ENCODE assay signal across 39 cellular contexts in genomic region chr13:26934096-26934495, GRCh38.
"Had no signal": no experiment of that assay in that cellular context is flagged by ENCODE, and none has a peak within 500 bp of the region (broad histone marks: within the 10 kb centered on the region; RNA-seq: fewer than 3 reads in every experiment).

No MANE protein-coding gene starts in this region.

- H3K4me3 ChIP-seq: adrenal gland, ascending aorta, body of pancreas, breast epithelium, cardiac muscle cell had no signal

- ATAC-seq: activated naive CD4-positive, alpha-beta T cell treated with anti-CD3 and anti-CD28 coated beads, Interleukin-2, amount 50 U/mL, for 72 hours; activated naive CD8-positive, alpha-beta T cell treated with anti-CD3 and anti-CD28 coated beads, Interleukin-2, amount 50 U/mL, for 24 hours; activated T-cell treated with anti-CD3 and anti-CD28 coated beads, Interleukin-2, amount 50 U/mL, for 4 hours; activated T-cell treated with anti-CD3 and anti-CD28 coated beads, Interleukin-2, amount 50 U/mL, for 72 hours; activated T-helper 17 cell treated with anti-CD3 and anti-CD28 coated beads, Interleukin-2, amount 50 U/mL, for 72 hours; body of pancreas had no signal

- H3K4me1 Mint-ChIP-seq: activated naive CD4-positive, alpha-beta T cell treated with anti-CD3 and anti-CD28 coated beads, Interleukin-2, amount 10 ng/mL, durations not matched to agents 7 days and 5 days; activated naive CD4-positive, alpha-beta T cell treated with anti-CD3 and anti-CD28 coated beads, Interleukin-2, amount 50 U/mL, for 24 hours; activated naive CD8-positive, alpha-beta T cell treated with anti-CD3 and anti-CD28 coated beads for 36 hours; activated naive CD8-positive, alpha-beta T cell treated with anti-CD3 and anti-CD28 coated beads, Interleukin-2, amount 10 ng/mL, durations not matched to agents 7 days and 5 days; activated naive CD8-positive, alpha-beta T cell treated with anti-CD3 and anti-CD28 coated beads, Interleukin-2, amount 50 U/mL, for 24 hours; activated T-helper 17 cell treated with anti-CD3 and anti-CD28 coated beads, Interleukin-2, amount 50 U/mL, for 72 hours; central memory CD8-positive, alpha-beta T cell had no signal

- H3K27me3 Mint-ChIP-seq: activated naive CD8-positive, alpha-beta T cell treated with anti-CD3 and anti-CD28 coated beads for 36 hours; activated T-helper 17 cell treated with anti-CD3 and anti-CD28 coated beads, Interleukin-2, amount 50 U/mL, for 72 hours; central memory CD8-positive, alpha-beta T cell had no signal

- H3K27ac Mint-ChIP-seq: activated naive CD4-positive, alpha-beta T cell treated with anti-CD3 and anti-CD28 coated beads for 36 hours; activated naive CD4-positive, alpha-beta T cell treated with anti-CD3 and anti-CD28 coated beads, Interleukin-2, amount 10 ng/mL, durations not matched to agents 7 days and 5 days; activated naive CD4-positive, alpha-beta T cell treated with anti-CD3 and anti-CD28 coated beads, Interleukin-2, amount 50 U/mL, for 24 hours; activated naive CD4-positive, alpha-beta T cell treated with anti-CD3 and anti-CD28 coated beads, Interleukin-2, amount 50 U/mL, for 72 hours; activated naive CD8-positive, alpha-beta T cell; activated naive CD8-positive, alpha-beta T cell treated with anti-CD3 and anti-CD28 coated beads for 36 hours; activated naive CD8-positive, alpha-beta T cell treated with anti-CD3 and anti-CD28 coated beads, Interleukin-2, amount 10 ng/mL, durations not matched to agents 7 days and 5 days; activated naive CD8-positive, alpha-beta T cell treated with anti-CD3 and anti-CD28 coated beads, Interleukin-2, amount 50 U/mL, for 24 hours; activated T-cell treated with anti-CD3 and anti-CD28 coated beads, Interleukin-2, amount 50 U/mL, for 24 hours; activated T-cell treated with anti-CD3 and anti-CD28 coated beads, Interleukin-2, amount 50 U/mL, for 72 hours; activated T-helper 1 cell treated with anti-CD3 and anti-CD28 coated beads, Interleukin-12 subunit alpha, Interleukin-12 subunit beta, Interleukin-2, Interleukin-4 antibody, amounts not matched to agents 30 ng/mL and 10 ng/mL and 1 ng/mL, durations not matched to agents 14 hours and 24 hours and 36 hours; activated T-helper 17 cell treated with anti-CD3 and anti-CD28 coated beads, Interleukin-2, amount 50 U/mL, for 72 hours; activated T-helper 2 cell treated with anti-CD3 and anti-CD28 coated beads, Interferon-gamma antibody, Interleukin-2, Interleukin-4, amounts not matched to agents 10 μg/mL and 5 μg/mL and 100 μg/mL, durations not matched to agents 14 hours and 24 hours and 36 hours; brain had no signal

- H3K9me3 ChIP-seq: adrenal gland, ascending aorta, body of pancreas, breast epithelium had no signal

- H3K27ac ChIP-seq: adrenal gland, ascending aorta, body of pancreas, brain microvascular endothelial cell, breast epithelium, cardiac muscle cell had no signal

- H3K27me3 ChIP-seq: adrenal gland, ascending aorta, body of pancreas, brain microvascular endothelial cell had no signal

- H3K36me3 Mint-ChIP-seq: activated naive CD4-positive, alpha-beta T cell treated with anti-CD3 and anti-CD28 coated beads, Interleukin-2, amount 10 ng/mL, durations not matched to agents 7 days and 5 days; activated naive CD4-positive, alpha-beta T cell treated with anti-CD3 and anti-CD28 coated beads, Interleukin-2, amount 50 U/mL, for 24 hours; activated naive CD4-positive, alpha-beta T cell treated with anti-CD3 and anti-CD28 coated beads, Interleukin-2, amount 50 U/mL, for 72 hours; activated naive CD8-positive, alpha-beta T cell; activated naive CD8-positive, alpha-beta T cell treated with anti-CD3 and anti-CD28 coated beads for 36 hours; activated naive CD8-positive, alpha-beta T cell treated with anti-CD3 and anti-CD28 coated beads, Interleukin-2, amount 10 ng/mL, durations not matched to agents 7 days and 5 days; brain had no signal

- H3K4me3 Mint-ChIP-seq: activated naive CD4-positive, alpha-beta T cell treated with anti-CD3 and anti-CD28 coated beads for 36 hours; activated naive CD4-positive, alpha-beta T cell treated with anti-CD3 and anti-CD28 coated beads, Interleukin-2, amount 10 ng/mL, durations not matched to agents 7 days and 5 days; activated naive CD4-positive, alpha-beta T cell treated with anti-CD3 and anti-CD28 coated beads, Interleukin-2, amount 50 U/mL, for 24 hours; activated naive CD8-positive, alpha-beta T cell; activated naive CD8-positive, alpha-beta T cell treated with anti-CD3 and anti-CD28 coated beads for 36 hours; activated naive CD8-positive, alpha-beta T cell treated with anti-CD3 and anti-CD28 coated beads, Interleukin-2, amount 10 ng/mL, durations not matched to agents 7 days and 5 days; activated naive CD8-positive, alpha-beta T cell treated with anti-CD3 and anti-CD28 coated beads, Interleukin-2, amount 50 U/mL, for 24 hours; activated T-cell treated with anti-CD3 and anti-CD28 coated beads, Interleukin-2, amount 50 U/mL, for 24 hours; activated T-cell treated with anti-CD3 and anti-CD28 coated beads, Interleukin-2, amount 50 U/mL, for 4 hours; activated T-cell treated with anti-CD3 and anti-CD28 coated beads, Interleukin-2, amount 50 U/mL, for 72 hours; activated T-helper 1 cell treated with anti-CD3 and anti-CD28 coated beads, Interleukin-12 subunit alpha, Interleukin-12 subunit beta, Interleukin-2, Interleukin-4 antibody, amounts not matched to agents 30 ng/mL and 10 ng/mL and 1 ng/mL, durations not matched to agents 14 hours and 24 hours and 36 hours; activated T-helper 17 cell treated with anti-CD3 and anti-CD28 coated beads, Interleukin-2, amount 50 U/mL, for 72 hours; brain; central memory CD8-positive, alpha-beta T cell had no signal

- H3K36me3 ChIP-seq: adrenal gland, ascending aorta, brain microvascular endothelial cell, breast epithelium, cardiac muscle cell had no signal

- H3K4me1 ChIP-seq: body of pancreas, breast epithelium had no signal

- H3K9me3 Mint-ChIP-seq: activated naive CD4-positive, alpha-beta T cell treated with anti-CD3 and anti-CD28 coated beads for 36 hours; activated naive CD4-positive, alpha-beta T cell treated with anti-CD3 and anti-CD28 coated beads, Interleukin-2, amount 10 ng/mL, durations not matched to agents 7 days and 5 days; activated naive CD4-positive, alpha-beta T cell treated with anti-CD3 and anti-CD28 coated beads, Interleukin-2, amount 50 U/mL, for 24 hours; activated naive CD4-positive, alpha-beta T cell treated with anti-CD3 and anti-CD28 coated beads, Interleukin-2, amount 50 U/mL, for 72 hours; activated naive CD8-positive, alpha-beta T cell treated with anti-CD3 and anti-CD28 coated beads for 36 hours; activated naive CD8-positive, alpha-beta T cell treated with anti-CD3 and anti-CD28 coated beads, Interleukin-2, amount 50 U/mL, for 24 hours; activated T-cell treated with anti-CD3 and anti-CD28 coated beads, Interleukin-2, amount 50 U/mL, for 24 hours; activated T-cell treated with anti-CD3 and anti-CD28 coated beads, Interleukin-2, amount 50 U/mL, for 4 hours; activated T-cell treated with anti-CD3 and anti-CD28 coated beads, Interleukin-2, amount 50 U/mL, for 72 hours; activated T-helper 1 cell treated with anti-CD3 and anti-CD28 coated beads, Interleukin-12 subunit alpha, Interleukin-12 subunit beta, Interleukin-2, Interleukin-4 antibody, amounts not matched to agents 30 ng/mL and 10 ng/mL and 1 ng/mL, durations not matched to agents 14 hours and 24 hours and 36 hours; activated T-helper 17 cell treated with anti-CD3 and anti-CD28 coated beads, Interleukin-2, amount 50 U/mL, for 72 hours; activated T-helper 2 cell treated with anti-CD3 and anti-CD28 coated beads, Interferon-gamma antibody, Interleukin-2, Interleukin-4, amounts not matched to agents 10 μg/mL and 5 μg/mL and 100 μg/mL, durations not matched to agents 14 hours and 24 hours and 36 hours; central memory CD8-positive, alpha-beta T cell had no signal

- DNase-seq: activated effector memory CD4-positive, alpha-beta T cell treated with anti-CD3 and anti-CD28 coated beads, Interleukin-2, amount 50 U/mL, for 16 hours; activated effector memory CD4-positive, alpha-beta T cell treated with Interleukin-2 at 50 U/mL for 16 hours; activated gamma-delta T cell; activated gamma-delta T cell treated with Interleukin-2 at 50 U/mL for 16 hours; activated naive CD4-positive, alpha-beta T cell; activated naive CD4-positive, alpha-beta T cell treated with anti-CD3 and anti-CD28 coated beads for 36 hours; activated naive CD4-positive, alpha-beta T cell treated with anti-CD3 and anti-CD28 coated beads, Interleukin-2, amount 10 ng/mL, durations not matched to agents 7 days and 5 days; activated naive CD4-positive, alpha-beta T cell treated with anti-CD3 and anti-CD28 coated beads, Interleukin-2, amount 50 U/mL, for 16 hours; activated naive CD4-positive, alpha-beta T cell treated with Interleukin-2 at 50 U/mL for 16 hours; activated naive CD8-positive, alpha-beta T cell treated with anti-CD3 and anti-CD28 coated beads for 36 hours; activated naive CD8-positive, alpha-beta T cell treated with anti-CD3 and anti-CD28 coated beads, Interleukin-2, amount 10 ng/mL, durations not matched to agents 7 days and 5 days; activated naive CD8-positive, alpha-beta T cell treated with anti-CD3 and anti-CD28 coated beads, Interleukin-2, amount 50 U/mL, for 24 hours; activated T-cell treated with anti-CD3 and anti-CD28 coated beads for 4 hours; activated T-cell treated with anti-CD3 and anti-CD28 coated beads, Interleukin-2, amount 50 U/mL, for 1 hour; activated T-cell treated with anti-CD3 and anti-CD28 coated beads, Interleukin-2, amount 50 U/mL, for 24 hours; activated T-cell treated with anti-CD3 and anti-CD28 coated beads, Interleukin-2, amount 50 U/mL, for 4 hours; activated T-cell treated with anti-CD3 and anti-CD28 coated beads, Interleukin-2, amount 50 U/mL, for 48 hours; activated T-cell treated with anti-CD3 and anti-CD28 coated beads, Interleukin-2, amount 50 U/mL, for 72 hours; amniotic stem cell; amygdala; anterior cingulate cortex; aorta; body of pancreas; brain microvascular endothelial cell; caudate nucleus; central memory CD4-positive, alpha-beta T cell; cerebellar nuclear complex had no signal
